Comparison of ENCODE assay signal across 11 cellular contexts in the genomic region with DNA sequence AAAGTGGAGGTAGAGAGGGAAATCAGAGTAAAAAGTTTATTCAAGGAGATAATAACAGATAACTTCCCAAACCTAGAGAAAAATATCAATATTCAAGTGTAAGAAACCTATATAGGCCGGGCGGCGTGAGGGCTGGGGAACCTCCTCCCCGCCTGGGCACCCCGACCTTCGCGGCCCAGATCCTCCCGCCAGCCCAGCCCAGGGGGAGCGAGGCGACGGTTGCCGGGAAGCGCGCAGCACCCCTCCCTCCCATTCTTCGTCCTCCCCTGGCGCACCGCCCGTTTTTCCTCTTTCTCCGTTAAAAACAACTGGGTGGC. TPM values are rescaled to one million over a fixed set of nuclear protein-coding genes. Genes with fewer than 3 reads are reported as not detected.
DNase-seq lines count a peak whose midpoint lies in the region; ATAC-seq lines count a peak whose summit lies in the region.
"Had no signal": no experiment of that assay in that cellular context is flagged by ENCODE, and none has a peak within 500 bp of the region (broad histone marks: within the 10 kb centered on the region; RNA-seq: fewer than 3 reads in every experiment).

No MANE protein-coding gene starts in this region.

- H3K9ac ChIP-seq in endocrine pancreas (ENCODE audit: control insufficient read depth, insufficient read depth, low read length) (no peak overlapping the region), mucosa of rectum (ENCODE audit: low read depth in 1 of 2, low read length in 2 of 2) (peak overlapping the region in 1 of 2 donors; percentile 36)

- H3K9me3 ChIP-seq in endocrine pancreas (ENCODE audit: control insufficient read depth, low read length), result no peaks in the 10 kb centered on the region
- H3K9me3 ChIP-seq in mucosa of rectum (ENCODE audit: control insufficient read depth in 2 of 2, low read length in 2 of 2), result no peaks in the 10 kb centered on the region
- H3K9me3 ChIP-seq in aorta (ENCODE audit: control insufficient read depth, low read length), result no peaks in the 10 kb centered on the region

- intact Hi-C loops in aorta (cut with DNase I), result loop anchor here in 1 of 2 donors (5.0 kb wide), 1 partner anchor 96 kb away; the partner anchor contains the start of gene TMEM254

- H3K4me3 Mint-ChIP-seq in stimulated activated naive CD8-positive, alpha-beta T cell treated with anti-CD3 and anti-CD28 coated beads, Interleukin-15, Interleukin-2, amounts not matched to agents 100 ng/mL and 50 ng/mL, for 24 hours, result peak overlapping the region; percentile 60

- H3K27me3 Mint-ChIP-seq in stimulated activated naive CD8-positive, alpha-beta T cell treated with anti-CD3 and anti-CD28 coated beads, Interleukin-15, Interleukin-2, amounts not matched to agents 100 ng/mL and 50 ng/mL, for 24 hours, result peaks cover 78% of the 10 kb centered on the region

- H3K27me3 ChIP-seq in endocrine pancreas (ENCODE audit: control insufficient read depth, insufficient read depth, low read length), result no peaks in the 10 kb centered on the region
- peaks cover 5 to 13% of the 10 kb centered on the region in 2 donors for H3K27me3 ChIP-seq in mucosa of rectum (ENCODE audit: control insufficient read depth in 2 of 2, insufficient read depth in 2 of 2, low read length in 2 of 2)
- H3K27me3 ChIP-seq in aorta (ENCODE audit: control insufficient read depth in 1 of 2, insufficient read depth in 2 of 2, low read length in 1 of 2), result no peaks in the 10 kb centered on the region

- no peak for DNase-seq in stimulated activated naive CD8-positive, alpha-beta T cell treated with anti-CD3 and anti-CD28 coated beads, Interleukin-15, Interleukin-2, amounts not matched to agents 100 U/mL and 50 U/mL, for 24 hours
- DNase-seq in aorta, result no peak
- DNase-seq in glomerular visceral epithelial cell (ENCODE audit: extremely low spot score), result no peak
- DNase-seq in retina, result no peak
- DNase-seq in HK-2 (ENCODE audit: unreplicated experiment), result no peak
- DNase-seq: activated effector memory CD4-positive, alpha-beta T cell treated with anti-CD3 and anti-CD28 coated beads, Interleukin-2, amount 50 U/mL, for 16 hours had no signal

- H3K4me1 ChIP-seq in endocrine pancreas (ENCODE audit: control insufficient read depth, insufficient read depth, low read length), result no peaks in the 10 kb centered on the region
- H3K4me1 ChIP-seq in mucosa of rectum (ENCODE audit: control insufficient read depth in 2 of 2, insufficient read depth in 2 of 2, low read length in 2 of 2), result no peaks in the 10 kb centered on the region
- H3K4me1 ChIP-seq in aorta (ENCODE audit: control insufficient read depth in 1 of 2, insufficient read depth in 2 of 2, low read length in 2 of 2), result no peaks in the 10 kb centered on the region

- H3K9me3 Mint-ChIP-seq in stimulated activated naive CD8-positive, alpha-beta T cell treated with anti-CD3 and anti-CD28 coated beads, Interleukin-15, Interleukin-2, amounts not matched to agents 100 ng/mL and 50 ng/mL, for 24 hours, result no peaks in the 10 kb centered on the region

- H3K27ac Mint-ChIP-seq in stimulated activated naive CD8-positive, alpha-beta T cell treated with anti-CD3 and anti-CD28 coated beads, Interleukin-15, Interleukin-2, amounts not matched to agents 100 ng/mL and 50 ng/mL, for 24 hours, result no peak overlapping the region
- H3K27ac Mint-ChIP-seq: IgD-negative memory B cell had no signal

- H3K36me3 Mint-ChIP-seq in stimulated activated naive CD8-positive, alpha-beta T cell treated with anti-CD3 and anti-CD28 coated beads, Interleukin-15, Interleukin-2, amounts not matched to agents 100 ng/mL and 50 ng/mL, for 24 hours (ENCODE audit: low read depth), result no peaks in the 10 kb centered on the region
- H3K36me3 Mint-ChIP-seq: IgD-negative memory B cell had no signal

- H3K27ac ChIP-seq in mucosa of rectum (ENCODE audit: low read depth in 2 of 2, low read length in 2 of 2) (peak overlapping the region in 1 of 2 donors; percentile 67), aorta (ENCODE audit: low read depth in 1 of 2, low read length in 2 of 2) (peak overlapping the region; percentile 11 to 18)

- ATAC-seq in stimulated activated naive CD8-positive, alpha-beta T cell treated with anti-CD3 and anti-CD28 coated beads, Interleukin-15, Interleukin-2, amounts not matched to agents 100 U/mL and 50 U/mL, for 24 hours, result no peak
- ATAC-seq in aorta (ENCODE audit: low FRiP score), result peak; percentile 61

- H3K36me3 ChIP-seq in endocrine pancreas (ENCODE audit: control insufficient read depth, insufficient read depth, low read length), result no peaks in the 10 kb centered on the region
- H3K36me3 ChIP-seq in mucosa of rectum (ENCODE audit: control insufficient read depth in 2 of 2, insufficient read depth in 2 of 2, low read length in 2 of 2), result no peaks in the 10 kb centered on the region
- no peaks in the 10 kb centered on the region for H3K36me3 ChIP-seq in aorta (ENCODE audit: control insufficient read depth in 1 of 2, insufficient read depth in 2 of 2, low read length in 1 of 2)

- peaks cover 25% of the 10 kb centered on the region for H3K4me1 Mint-ChIP-seq in stimulated activated naive CD8-positive, alpha-beta T cell treated with anti-CD3 and anti-CD28 coated beads, Interleukin-15, Interleukin-2, amounts not matched to agents 100 ng/mL and 50 ng/mL, for 24 hours (ENCODE audit: low read depth)

- WGBS in aorta, 2 donors, result 5% methylated on average over 19 of the region's 19 CpGs

- H3K4me3 ChIP-seq in endocrine pancreas (ENCODE audit: control insufficient read depth, insufficient read depth, low read length) (peak overlapping the region; percentile 24), mucosa of rectum (ENCODE audit: low read length in 2 of 2) (peak overlapping the region; percentile 67 to 69), aorta (ENCODE audit: low read length in 2 of 2) (peak overlapping the region; percentile 42 to 53)

RNA-seq across cellular contexts. Expression of gene SFTPD, which starts 32.4 kb away (rescaled TPM):
- total RNA-seq in aorta, result under 1 TPM; 0.30 to 0.58 TPM
- polyA plus RNA-seq in aorta, result 1 to 10 TPM in 1 of 2 donors, under 1 TPM in 1; 0.25 to 1.2 TPM
- total RNA-seq: Daoy had no signal
- polyA plus RNA-seq: IgD-negative memory B cell had no signal
